ENCODE assay signal across 17 cellular contexts in the genomic region with DNA sequence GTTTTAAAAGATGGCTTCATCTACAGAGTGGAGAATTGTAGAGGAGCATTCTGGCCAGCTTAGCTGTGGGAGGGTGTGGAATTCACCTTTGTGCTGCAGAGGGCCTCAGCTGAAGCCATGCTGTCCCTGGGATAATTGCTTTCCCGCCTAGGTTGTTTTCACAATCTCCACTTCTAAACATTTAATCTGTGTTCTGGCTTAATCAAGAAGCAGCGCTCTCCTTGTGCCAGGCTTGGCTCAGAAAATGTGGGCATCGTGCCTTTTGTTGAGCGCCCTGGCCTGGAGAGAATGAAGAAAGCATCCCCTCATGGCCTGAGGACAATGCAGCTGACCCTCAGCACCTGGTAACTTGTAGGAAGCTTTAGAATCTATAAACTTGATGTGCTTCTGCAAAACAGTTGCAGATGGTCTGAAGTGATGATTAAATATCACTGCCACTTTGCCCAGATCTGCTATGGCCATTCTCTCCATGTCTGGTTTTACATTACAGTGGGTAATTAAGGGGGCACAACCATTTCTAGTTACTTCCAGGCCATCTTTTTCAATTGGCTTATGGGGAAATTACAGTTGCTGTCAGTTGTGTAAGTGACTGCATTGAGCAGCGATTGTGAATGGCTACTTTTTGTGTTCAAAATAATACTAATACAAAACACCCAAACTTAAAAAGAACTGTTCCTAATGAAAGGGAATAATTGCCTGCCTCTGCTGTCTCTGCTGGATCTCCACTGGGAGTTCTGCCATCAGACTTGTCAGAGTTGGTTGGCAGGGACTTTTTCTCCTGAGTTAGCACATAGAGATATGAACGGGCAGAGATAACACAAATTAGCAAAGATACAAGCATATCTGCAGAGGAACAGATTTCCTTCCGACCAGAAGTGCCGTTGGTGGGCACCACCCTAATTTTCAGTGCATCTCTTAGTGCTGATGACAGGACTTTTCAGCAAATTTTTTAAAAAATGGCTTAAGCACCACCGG. TPM values are rescaled to one million over a fixed set of nuclear protein-coding genes. Genes with fewer than 3 reads are reported as not detected.
A peak's percentile ranks its signal among the peaks of the same experiment; 100 is the strongest.
DNase-seq lines count a peak whose midpoint lies in the region; ATAC-seq, FAIRE-seq and TF ChIP-seq lines count a peak whose summit lies in the region.
"Had no signal": no experiment of that assay in that cellular context is flagged by ENCODE, and none has a peak within 500 bp of the region (broad histone marks: within the 10 kb centered on the region; RNA-seq: fewer than 3 reads in every experiment).

No MANE protein-coding gene starts in this region.

- 94% methylated on average over 9 of the region's 9 CpGs; no CpG with 5 or more reads in 1 of the 2 experiments for WGBS in H1 (ENCODE audit: extremely low coverage in 1 of 2, insufficient coverage in 1 of 2, insufficient read length in 1 of 2, insufficient replicate concordance in 2 of 2, low coverage in 1 of 2, low lambda C conversion rate in 2 of 2, missing lambda C conversion rate in 1 of 2), 2 experiments
- WGBS in lung, 2 donors = 57 to 64% methylated on average over 9 of the region's 9 CpGs

- no peak overlapping the region for H3K4me2 ChIP-seq in H1 (ENCODE audit: insufficient read depth in 1 of 2, low read depth in 2 of 2, low read length in 2 of 2)
- no peak overlapping the region for H3K4me2 ChIP-seq in PC-3 (ENCODE audit: low read length)
- H3K4me2 ChIP-seq: A549 had no signal

- TF ChIP-seq CTCF in H1 (IDR thresholded peaks at IDR 0.05; ENCODE audit: control extremely low read depth in 1 of 3, insufficient read depth in 1 of 3, low read depth in 1 of 3, low read length in 3 of 3) (no peak), lung (IDR thresholded peaks at IDR 0.05; ENCODE audit: control extremely low read depth, extremely low read depth) (no peak), PC-3 (conservative IDR thresholded peaks at IDR 0.05; ENCODE audit: low read depth, low read length) (no peak)

- CTCF ChIA-PET in H1 (lab: Charles Lee; ENCODE audit: partially characterized antibody) (interaction anchor here (1.1 to 1.7 kb wide), 2 partner anchors 43 to 130 kb away, joined by 3 read pairs; no protein-coding TSS in a partner anchor), PC-3 (lab: Charles Lee) (no interaction called here)
- CTCF ChIA-PET in activated CD8-positive, alpha-beta T cell treated with anti-CD3 and anti-CD28 coated beads, Interleukin-2, amount 10 ng/mL, durations not matched to agents 7 days and 5 days (lab: Charles Lee) = no interaction called here

- H3K9ac ChIP-seq in H1 (replicated peaks in 1 of 4; ENCODE audit: extremely low read depth in 1 of 4, low read depth in 3 of 4, low read length in 3 of 4) (no peak overlapping the region), PC-3 (ENCODE audit: low read length) (no peak overlapping the region)

- H4K5ac ChIP-seq in H1 (ENCODE audit: insufficient read length, low read depth, low read length) = no peak overlapping the region

- no peak overlapping the region for H3K27ac ChIP-seq in H1 (ENCODE audit: low read depth, low read length)
- H3K27ac ChIP-seq in lung (ENCODE audit: low read depth in 1 of 2, low read length in 1 of 2) = peak overlapping the region; percentile 39 to 68
- no peak overlapping the region for H3K27ac ChIP-seq in PC-3 (ENCODE audit: low read length)
- H3K27ac ChIP-seq: A549 had no signal

- no peaks in the 10 kb centered on the region; the same call in 1 of the 2 replicates for H3K79me1 ChIP-seq in H1 (ENCODE audit: low read depth, low read length)

- intact Hi-C loops in PC-3 (cut with micrococcal nuclease) = no loop called here

- no peaks in the 10 kb centered on the region for H3K4me1 Mint-ChIP-seq in activated CD8-positive, alpha-beta T cell treated with anti-CD3 and anti-CD28 coated beads, Interleukin-2, amount 10 ng/mL, durations not matched to agents 7 days and 5 days (ENCODE audit: low read depth)

- H3K36me3 ChIP-seq in H1 (ENCODE audit: control insufficient read depth in 2 of 4, insufficient read depth in 4 of 4, low read length in 3 of 4) (no peaks in the 10 kb centered on the region), lung (ENCODE audit: control insufficient read depth in 2 of 2, insufficient read depth in 2 of 2, low read length in 2 of 2) (peaks cover 0 to 1% of the 10 kb centered on the region in 2 donors), PC-3 (ENCODE audit: low read depth, low read length) (no peaks in the 10 kb centered on the region; the same call in 1 of the 2 replicates)

- no peak for TF ChIP-seq RAD21 in H1 (IDR thresholded peaks at IDR 0.05 in 1 of 2, conservative IDR thresholded peaks at IDR 0.05 in 1 of 2; ENCODE audit: low read depth in 2 of 2, low read length in 2 of 2)

- BruUV-seq in PC-3 (replicated peaks; lab: Mats Ljungman, UMichigan) = no TSS peak

- no peak overlapping the region for H3K56ac ChIP-seq in H1 (replicated peaks; ENCODE audit: insufficient read length, low read depth, low read length)

- no peak overlapping the region for H3K23ac ChIP-seq in H1 (ENCODE audit: insufficient read length)

- peaks cover 25% of the 10 kb centered on the region for H3K36me3 Mint-ChIP-seq in activated CD8-positive, alpha-beta T cell treated with anti-CD3 and anti-CD28 coated beads, Interleukin-2, amount 10 ng/mL, durations not matched to agents 7 days and 5 days (ENCODE audit: low read depth)

- H3K23me2 ChIP-seq in H1 (ENCODE audit: low read depth, low read length) = no peaks in the 10 kb centered on the region

- H4K91ac ChIP-seq in H1 (replicated peaks; ENCODE audit: insufficient read length, low read length) = no peak overlapping the region

- H4K8ac ChIP-seq in H1 (ENCODE audit: extremely low read depth, insufficient read depth, low read length) = no peak overlapping the region

- H3F3A ChIP-seq in PC-3 (ENCODE audit: low read length, unreplicated experiment) = no peaks in the 10 kb centered on the region

- H3K79me2 ChIP-seq in H1 (ENCODE audit: control insufficient read depth in 1 of 2, insufficient read depth in 2 of 2, low read length in 2 of 2) (peaks cover 0 to 29% of the 10 kb centered on the region in 2 experiments; a peak in 2 of 4 replicates), PC-3 (ENCODE audit: low read length) (peaks cover 80% of the 10 kb centered on the region)

- TF ChIP-seq EP300 in H1 (IDR thresholded peaks at IDR 0.05; ENCODE audit: borderline replicate concordance in 1 of 2, low read depth in 2 of 2, low read length in 2 of 2) = no peak

- no peak overlapping the region for H2BK12ac ChIP-seq in H1 (ENCODE audit: low read depth, low read length)

- H4K20me1 ChIP-seq in H1 (replicated peaks in 1 of 2; ENCODE audit: control insufficient read depth in 1 of 2, insufficient read depth in 2 of 2, low read length in 2 of 2) (no peaks in the 10 kb centered on the region), PC-3 (ENCODE audit: low read length) (no peaks in the 10 kb centered on the region)

- no peak overlapping the region for H3K4me3 Mint-ChIP-seq in activated CD8-positive, alpha-beta T cell treated with anti-CD3 and anti-CD28 coated beads, Interleukin-2, amount 10 ng/mL, durations not matched to agents 7 days and 5 days
- H3K4me3 Mint-ChIP-seq: activated naive CD4-positive, alpha-beta T cell treated with anti-CD3 and anti-CD28 coated beads, Interleukin-2, amount 50 U/mL, for 24 hours; nephron had no signal

- 0 out of 7 replicates have a peak, but pooled peaks cover 0 to 5% (median 0%) of the 10 kb centered on the region in 4 experiments for H3K4me1 ChIP-seq in H1 (replicated peaks in 1 of 4; ENCODE audit: control insufficient read depth in 3 of 4, insufficient read depth in 4 of 4, low read length in 3 of 4)
- H3K4me1 ChIP-seq in lung (ENCODE audit: control insufficient read depth in 2 of 2, insufficient read depth in 2 of 2, low read length in 2 of 2) = peaks cover 9 to 38% of the 10 kb centered on the region in 2 donors
- peaks cover 13% of the 10 kb centered on the region; the same call in 1 of the 2 replicates for H3K4me1 ChIP-seq in PC-3 (ENCODE audit: insufficient read depth, low read length)
- H3K4me1 ChIP-seq: A549 had no signal

- POLR2A ChIA-PET in H1 (lab: Charles Lee; ENCODE audit: partially characterized antibody) (no interaction called here), PC-3 (lab: Charles Lee; ENCODE audit: unreplicated experiment) (no interaction called here)
- POLR2A ChIA-PET in activated CD8-positive, alpha-beta T cell treated with anti-CD3 and anti-CD28 coated beads, Interleukin-2, amount 10 ng/mL, durations not matched to agents 7 days and 5 days (lab: Charles Lee) = no interaction called here

- no peak overlapping the region for H3K27ac Mint-ChIP-seq in activated CD8-positive, alpha-beta T cell treated with anti-CD3 and anti-CD28 coated beads, Interleukin-2, amount 10 ng/mL, durations not matched to agents 7 days and 5 days
- H3K27ac Mint-ChIP-seq: activated naive CD4-positive, alpha-beta T cell treated with anti-CD3 and anti-CD28 coated beads, Interleukin-2, amount 50 U/mL, for 24 hours had no signal

- H2BK5ac ChIP-seq in H1 (ENCODE audit: low read depth, low read length) = no peak overlapping the region

- TF ChIP-seq POLR2A in H1 (IDR thresholded peaks at IDR 0.05; ENCODE audit: control extremely low read depth in 1 of 2, low read depth in 2 of 2, low read length in 2 of 2) = no peak

- H2BK120ac ChIP-seq in H1 (replicated peaks; ENCODE audit: low read depth, low read length) = no peak overlapping the region

- no peak overlapping the region for H2BK20ac ChIP-seq in H1 (ENCODE audit: low read length)

- H2AFZ ChIP-seq in H1 (ENCODE audit: low read length) (no peak overlapping the region), PC-3 (ENCODE audit: low read length) (no peak overlapping the region)

- no peak overlapping the region for H3K18ac ChIP-seq in H1 (ENCODE audit: extremely low read depth, low read length)

- H3K9me2 ChIP-seq in PC-3 (replicated peaks; ENCODE audit: low read length) = no peaks in the 10 kb centered on the region

- H3K14ac ChIP-seq in H1 (ENCODE audit: insufficient read length) = no peak overlapping the region

- no peak for ATAC-seq in lung (ENCODE audit: insufficient read depth, low FRiP score)
- no peak for ATAC-seq in GM19324 (IDR thresholded peaks at IDR 0.05; ENCODE audit: low FRiP score, unreplicated experiment)
- ATAC-seq in PC-3 = no peak
- no peak for ATAC-seq in activated CD8-positive, alpha-beta T cell treated with anti-CD3 and anti-CD28 coated beads, Interleukin-2, amount 10 ng/mL, durations not matched to agents 7 days and 5 days
- ATAC-seq: A549, GM12878 had no signal

- no peaks in the 10 kb centered on the region for H3K27me3 Mint-ChIP-seq in activated CD8-positive, alpha-beta T cell treated with anti-CD3 and anti-CD28 coated beads, Interleukin-2, amount 10 ng/mL, durations not matched to agents 7 days and 5 days (ENCODE audit: low read depth)
- H3K27me3 Mint-ChIP-seq: activated naive CD4-positive, alpha-beta T cell treated with anti-CD3 and anti-CD28 coated beads, Interleukin-2, amount 50 U/mL, for 24 hours had no signal

- H3K9me3 Mint-ChIP-seq in activated CD8-positive, alpha-beta T cell treated with anti-CD3 and anti-CD28 coated beads, Interleukin-2, amount 10 ng/mL, durations not matched to agents 7 days and 5 days (ENCODE audit: insufficient read depth) = no peaks in the 10 kb centered on the region
- H3K9me3 Mint-ChIP-seq: activated naive CD4-positive, alpha-beta T cell treated with anti-CD3 and anti-CD28 coated beads, Interleukin-2, amount 50 U/mL, for 24 hours had no signal

- H3K4me3 ChIP-seq in H1 (ENCODE audit: extremely low read depth in 1 of 4, insufficient read depth in 2 of 4, low read depth in 3 of 4, low read length in 4 of 4) (no peak overlapping the region), lung (no peak overlapping the region), PC-3 (ENCODE audit: low read length) (no peak overlapping the region)
- H3K4me3 ChIP-seq: A549, GM12878 had no signal

- H3K9me3 ChIP-seq in H1 (ENCODE audit: insufficient read depth in 2 of 2, low read depth in 1 of 2, low read length in 1 of 2) = no peaks in the 10 kb centered on the region
- no peaks in the 10 kb centered on the region for H3K9me3 ChIP-seq in lung (ENCODE audit: control insufficient read depth in 2 of 2, insufficient read depth in 1 of 2, low read length in 1 of 2)
- H3K9me3 ChIP-seq in PC-3 (ENCODE audit: low read length) = no peaks in the 10 kb centered on the region
- H3K9me3 ChIP-seq: A549 had no signal

- DNase-seq in Ammon's horn (ENCODE audit: low spot score) = peak; percentile 55
- DNase-seq in NCI-H2227 (lab: John Stamatoyannopoulos, UW; ENCODE audit: unreplicated experiment) = peak; percentile 50
- DNase-seq in H1 (ENCODE audit: low read depth in 1 of 2, low spot score in 2 of 2) = no peak
- no peak for DNase-seq in lung (ENCODE audit: low spot score)
- no peak for DNase-seq in PC-3
- DNase-seq in activated CD8-positive, alpha-beta T cell treated with anti-CD3 and anti-CD28 coated beads, Interleukin-2, amount 10 ng/mL, durations not matched to agents 7 days and 5 days = no peak
- no peak for DNase-seq in LoVo (ENCODE audit: low spot score)
- DNase-seq: cerebellar nuclear complex; DMS79; stimulated activated CD4-positive, alpha-beta T cell treated with anti-CD3 and anti-CD28 coated beads, Interleukin-12 subunit alpha, Interleukin-12 subunit beta, amount 100 ng/mL, for 4 hours; T1000 had no signal

- H2AK5ac ChIP-seq in H1 (ENCODE audit: low read depth, low read length) = no peak overlapping the region

- no peak overlapping the region for H2BK15ac ChIP-seq in H1 (ENCODE audit: low read length)

- no peak for FAIRE-seq in H1 (lab: Jason Lieb, UNC)
- FAIRE-seq: A549, GM12878, RCC 7860 had no signal

- H3K27me3 ChIP-seq in H1 (replicated peaks in 1 of 4; ENCODE audit: control insufficient read depth in 3 of 4, extremely low read depth in 1 of 4, insufficient read depth in 3 of 4, low read length in 3 of 4) (no peaks in the 10 kb centered on the region), lung (ENCODE audit: control insufficient read depth, insufficient read depth) (no peaks in the 10 kb centered on the region), PC-3 (ENCODE audit: low read length) (no peaks in the 10 kb centered on the region)

- no peak overlapping the region for H3K4ac ChIP-seq in H1 (replicated peaks; ENCODE audit: insufficient read length, low read depth, low read length)

RNA-seq across cellular contexts. Expression of a gene that starts 18.4 kb away (rescaled TPM):
- 70.4 and 81.6 TPM in 2 replicates for total RNA-seq in H1 (2021; fragmentation: NEBNext Ultra II Directional; extraction: Animal tissue kit (Norgen Biotek cat#: 25700))
- 14.4 and 19.6 TPM in 2 replicates for polyA plus RNA-seq in H1 (2011; rRNA removed)
- 35.3 TPM for polyA plus RNA-seq in H1 (2011; cell fraction: cytosol; rRNA removed)
- 27.1 TPM for polyA plus RNA-seq in H1 (2011; cell fraction: nucleus; rRNA removed)
- 71.3 to 98.7 TPM (median 82.9 TPM) in 4 replicates for polyA plus RNA-seq in H1 (2012, experiment 1 of 2)
- 30.7 TPM for polyA plus RNA-seq in H1 (2012, experiment 2 of 2)
- polyA plus RNA-seq in H1 (2013, experiment 1 of 2) = 83.0 TPM
- polyA plus RNA-seq in H1 (2013, experiment 2 of 2) = 89.4 TPM
- polyA minus RNA-seq in H1 (2011; rRNA and poly(A)+ RNA removed) = 31.4 and 36.5 TPM in 2 replicates
- 22.6 TPM for polyA minus RNA-seq in H1 (2011; cell fraction: cytosol; rRNA and poly(A)+ RNA removed)
- polyA minus RNA-seq in H1 (2011; cell fraction: nucleus; rRNA and poly(A)+ RNA removed) = 20.5 TPM
- total RNA-seq in lung = 10 to 100 TPM; 47.3 to 51.0 TPM
- polyA plus RNA-seq in lung = 10 to 100 TPM; 38.9 to 53.1 TPM
- 49.9 and 50.9 TPM in 2 replicates for total RNA-seq in PC-3 (2014; rRNA removed)
- 10 to 100 TPM; 75.5 to 75.9 TPM for total RNA-seq in activated CD8-positive, alpha-beta T cell treated with anti-CD3 and anti-CD28 coated beads, Interleukin-2, amount 10 ng/mL, durations not matched to agents 7 days and 5 days

Comparison
In these comparisons a context has a peak if more than half of its experiments do, and no peak if none do; other contexts are left out.
1. DNase-seq: peak in Ammon's horn (single experiment) and NCI-H2227 (single experiment); none in H1 (0 of 2), lung (single experiment), PC-3 (single experiment), activated CD8-positive, alpha-beta T cell treated with anti-CD3 and anti-CD28 coated beads, Interleukin-2, amount 10 ng/mL, durations not matched to agents 7 days and 5 days (single experiment) and LoVo (single experiment).
2. H3K27ac ChIP-seq: peak in lung (2 of 2); none in H1 (single experiment) and PC-3 (single experiment).